Comparison of ENCODE assay signal across 10 cellular contexts in genomic region chr10:71770255-71770654, GRCh38. TPM values are rescaled to one million over a fixed set of nuclear protein-coding genes. Genes with fewer than 3 reads are reported as not detected.
A peak's percentile ranks its signal among the peaks of the same experiment; 100 is the strongest.
DNase-seq lines count a peak whose midpoint lies in the region; ATAC-seq and TF ChIP-seq lines count a peak whose summit lies in the region.
"Had no signal": no experiment of that assay in that cellular context is flagged by ENCODE, and none has a peak within 500 bp of the region (broad histone marks: within the 10 kb centered on the region; RNA-seq: fewer than 3 reads in every experiment).

No MANE protein-coding gene starts in this region.

- H3K27ac ChIP-seq in CD8-positive, alpha-beta memory T cell (ENCODE audit: low read depth, low read length) = peak overlapping the region; percentile 52
- peak overlapping the region; percentile 97 for H3K27ac ChIP-seq in esophagus (ENCODE audit: low read depth in 2 of 2, low read length in 1 of 2)

- peaks cover 0 to 2% (median 0%) of the 10 kb centered on the region in 5 donors for H3K9me3 Mint-ChIP-seq in CD8-positive, alpha-beta memory T cell
- H3K9me3 Mint-ChIP-seq: H9 had no signal

- no peaks in the 10 kb centered on the region for H3K27me3 Mint-ChIP-seq in CD8-positive, alpha-beta memory T cell

- no peak for TF ChIP-seq CTCF in retinal pigment epithelial cell (conservative IDR thresholded peaks at IDR 0.05; ENCODE audit: low read depth, low read length)

- H3K9me3 ChIP-seq in CD8-positive, alpha-beta memory T cell (ENCODE audit: low read length) = no peaks in the 10 kb centered on the region
- H3K9me3 ChIP-seq in esophagus (ENCODE audit: control insufficient read depth in 2 of 2, insufficient read depth in 1 of 2, low read depth in 1 of 2, low read length in 1 of 2) = no peaks in the 10 kb centered on the region

- 73 to 85% methylated on average over 3 of the region's 3 CpGs for WGBS in esophagus, 2 donors

- H3K4me3 ChIP-seq in CD8-positive, alpha-beta memory T cell (ENCODE audit: low read length) = peak overlapping the region; percentile 94
- H3K4me3 ChIP-seq in esophagus (ENCODE audit: low read depth in 1 of 2, low read length in 2 of 2) = no peak overlapping the region
- H3K4me3 ChIP-seq in retinal pigment epithelial cell (ENCODE audit: low read length) = no peak overlapping the region

- H3K36me3 ChIP-seq in CD8-positive, alpha-beta memory T cell (ENCODE audit: insufficient read depth, low read length) = peaks cover 14% of the 10 kb centered on the region
- H3K36me3 ChIP-seq in esophagus (ENCODE audit: control insufficient read depth in 2 of 2, insufficient read depth in 2 of 2, low read length in 1 of 2) = peaks cover 0 to 6% of the 10 kb centered on the region in 2 donors

- CTCF ChIA-PET in CD8-positive, alpha-beta memory T cell (lab: Charles Lee) = interaction anchor here (0.9 to 8.0 kb wide), 5 partner anchors 15 to 72 kb away, joined by 3 to 122 read pairs (median 50); no protein-coding TSS in a partner anchor

- H3K27ac Mint-ChIP-seq in CD8-positive, alpha-beta memory T cell = peak overlapping the region; percentile 92 to 100 (median 97)
- H3K27ac Mint-ChIP-seq: H9 had no signal

- peaks cover 76 to 88% (median 86%) of the 10 kb centered on the region in 3 donors for H3K4me1 Mint-ChIP-seq in CD8-positive, alpha-beta memory T cell

- peaks cover 0 to 59% (median 8%) of the 10 kb centered on the region in 3 donors for H3K36me3 Mint-ChIP-seq in CD8-positive, alpha-beta memory T cell

- peaks cover 84% of the 10 kb centered on the region for H3K4me1 ChIP-seq in CD8-positive, alpha-beta memory T cell (ENCODE audit: insufficient read depth, low read length)
- H3K4me1 ChIP-seq in esophagus (ENCODE audit: control insufficient read depth in 2 of 2, insufficient read depth in 2 of 2, low read length in 1 of 2) = peaks cover 24 to 57% of the 10 kb centered on the region in 2 donors

- ATAC-seq in HG03135 (IDR thresholded peaks at IDR 0.05; ENCODE audit: unreplicated experiment) (no peak), HG03432 (IDR thresholded peaks at IDR 0.05; ENCODE audit: unreplicated experiment) (no peak), HG03469 (IDR thresholded peaks at IDR 0.05; ENCODE audit: unreplicated experiment) (no peak)

- no peak for DNase-seq in CD8-positive, alpha-beta memory T cell
- DNase-seq in SW480 (ENCODE audit: low spot score) (peak; percentile 13), retinal pigment epithelial cell (ENCODE audit: low read depth) (peak; percentile 54), NCI-H510A (lab: John Stamatoyannopoulos, UW) (no peak)
- DNase-seq: H9, NCI-H1417 had no signal

- H3K27me3 ChIP-seq in CD8-positive, alpha-beta memory T cell (ENCODE audit: insufficient read depth, low read length, poor library complexity, severe bottlenecking) = no peaks in the 10 kb centered on the region
- H3K27me3 ChIP-seq in esophagus (ENCODE audit: control insufficient read depth in 1 of 2, insufficient read depth in 2 of 2, low read length in 2 of 2) = no peaks in the 10 kb centered on the region

- peak overlapping the region; percentile 79 to 98 (median 92) for H3K4me3 Mint-ChIP-seq in CD8-positive, alpha-beta memory T cell
- H3K4me3 Mint-ChIP-seq: H9 had no signal

- POLR2A ChIA-PET in CD8-positive, alpha-beta memory T cell (lab: Charles Lee) = interaction anchor here (0.7 to 4.6 kb wide), 3 partner anchors 14 to 42 kb away, joined by 3 to 42 read pairs (median 3); no protein-coding TSS in a partner anchor

RNA-seq across cellular contexts. Expression of gene VSIR, which starts 3.1 kb away (rescaled TPM):
- 10 to 100 TPM; 59.6 to 61.4 TPM for total RNA-seq in CD8-positive, alpha-beta memory T cell
- polyA plus RNA-seq in CD8-positive, alpha-beta memory T cell = 349 TPM
- polyA plus RNA-seq in esophagus = 10 to 100 TPM; 26.6 to 41.9 TPM

RNA-seq across cellular contexts. Expression of gene C10orf105, which starts 50.7 kb away (rescaled TPM):
- total RNA-seq in CD8-positive, alpha-beta memory T cell = under 1 TPM; 0.04 to 0.11 TPM
- polyA plus RNA-seq in CD8-positive, alpha-beta memory T cell = 0.23 TPM
- polyA plus RNA-seq in esophagus = under 1 TPM; 0.02 to 0.04 TPM

Comparison
In these comparisons a context has a peak if more than half of its experiments do, and no peak if none do; other contexts are left out.
1. DNase-seq: peak in SW480 (single experiment) and retinal pigment epithelial cell (single experiment); none in CD8-positive, alpha-beta memory T cell (0 of 5) and NCI-H510A (single experiment).